ENCODE assay signal across 12 cellular contexts in the genomic region with DNA sequence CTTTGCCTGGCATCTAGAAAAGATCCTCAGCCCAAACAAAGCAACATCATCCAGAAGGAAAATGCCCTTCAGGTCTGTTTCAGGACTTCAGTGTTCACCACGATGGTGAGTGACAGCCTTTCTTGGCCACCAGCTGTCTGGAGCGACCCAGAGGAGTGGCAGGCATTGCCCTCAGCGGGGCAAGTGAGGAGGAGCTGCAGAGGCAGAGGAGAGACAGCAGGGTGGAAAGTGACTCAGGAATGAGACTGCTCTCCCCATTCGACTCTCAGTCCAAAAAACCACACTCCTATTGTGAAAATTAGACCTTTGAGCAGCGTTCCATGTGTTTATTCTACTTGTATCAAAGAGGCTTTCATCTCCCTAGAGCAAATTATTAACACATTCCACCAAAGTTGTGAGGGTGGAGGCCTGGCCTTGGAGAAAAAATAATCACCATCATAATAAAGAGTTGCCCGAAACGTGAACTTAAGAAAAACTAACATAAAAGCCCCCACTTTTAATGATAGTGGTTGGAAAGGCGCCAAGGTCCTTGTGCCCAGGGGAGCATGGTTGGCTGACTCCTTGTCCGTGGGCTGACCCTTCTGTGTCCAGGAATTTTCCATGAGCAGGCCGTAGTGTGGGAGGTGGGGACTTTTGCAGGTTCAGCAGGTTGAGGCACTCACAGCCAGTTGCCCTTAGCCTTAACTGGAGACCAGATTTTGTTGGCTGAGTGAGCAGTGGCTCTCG.
DNase-seq lines count a peak whose midpoint lies in the region; ATAC-seq, FAIRE-seq and TF ChIP-seq lines count a peak whose summit lies in the region.
"Had no signal": no experiment of that assay in that cellular context is flagged by ENCODE, and none has a peak within 500 bp of the region (broad histone marks: within the 10 kb centered on the region; RNA-seq: fewer than 3 reads in every experiment).

No MANE protein-coding gene starts in this region.

- ATAC-seq in GM21619 (IDR thresholded peaks at IDR 0.05; ENCODE audit: unreplicated experiment) = no peak
- ATAC-seq: activated T-helper 17 cell treated with anti-CD3 and anti-CD28 coated beads, Interleukin-2, amount 50 U/mL, for 72 hours had no signal

- TF ChIP-seq CTCF in bronchial epithelial cell (IDR thresholded peaks at IDR 0.05; ENCODE audit: insufficient read depth, low read length, severe bottlenecking) (no peak), liver (IDR thresholded peaks at IDR 0.05; ENCODE audit: low read depth, low read length, missing input control) (peak; percentile 23), tibial artery (IDR thresholded peaks at IDR 0.05) (no peak), colonic mucosa (IDR thresholded peaks at IDR 0.05) (no peak)

- DNase-seq in HuH-7.5 (ENCODE audit: low spot score) (peak; percentile 37), bronchial epithelial cell (ENCODE audit: low read depth) (peak; percentile 9), tibial artery (peak in 1 of 2 donors; percentile 68), DMS79 (lab: John Stamatoyannopoulos, UW) (no peak), colonic mucosa (no peak)
- no peak for DNase-seq in activated naive CD4-positive, alpha-beta T cell treated with anti-CD3 and anti-CD28 coated beads, Interleukin-2, amount 50 U/mL, for 16 hours
- DNase-seq: NCI-H524 treated with DMSO at 0.1 percent for 48 hours; stimulated activated CD4-positive, alpha-beta T cell treated with anti-CD3 and anti-CD28 coated beads, Interleukin-15, amount 100 ng/mL, for 24 hours had no signal

- H3K4me3 ChIP-seq in bronchial epithelial cell (ENCODE audit: low read depth, low read length) (no peak overlapping the region), liver (ENCODE audit: low read depth in 1 of 3, low read length in 3 of 3) (no peak overlapping the region), tibial artery (no peak overlapping the region), colonic mucosa (no peak overlapping the region)

- H3K36me3 ChIP-seq in bronchial epithelial cell (ENCODE audit: control insufficient read depth, insufficient read depth, low read length) = no peaks in the 10 kb centered on the region
- no peaks in the 10 kb centered on the region for H3K36me3 ChIP-seq in liver (ENCODE audit: control insufficient read depth in 4 of 4, insufficient read depth in 3 of 4, low read depth in 1 of 4, low read length in 3 of 4)
- H3K36me3 ChIP-seq in tibial artery = no peaks in the 10 kb centered on the region
- no peaks in the 10 kb centered on the region for H3K36me3 ChIP-seq in colonic mucosa

- peak overlapping the region in 1 of 2 donors; percentile 26 for H3K9ac ChIP-seq in liver (ENCODE audit: low read depth in 1 of 2, low read length in 2 of 2)
- no peak overlapping the region for H3K9ac ChIP-seq in colonic mucosa (ENCODE audit: low read depth in 2 of 2, low read length in 2 of 2)

- peak overlapping the region; percentile 34 to 37 for H3K27ac ChIP-seq in liver (ENCODE audit: low read depth in 1 of 2, low read length in 2 of 2)
- peak overlapping the region; percentile 32 to 38 for H3K27ac ChIP-seq in tibial artery
- no peak overlapping the region for H3K27ac ChIP-seq in colonic mucosa

- H3K4me1 ChIP-seq in liver (ENCODE audit: control insufficient read depth in 4 of 4, insufficient read depth in 4 of 4, low read length in 3 of 4) = peaks cover 0 to 11% (median 7%) of the 10 kb centered on the region in 4 donors
- peaks cover 0 to 42% (median 29%) of the 10 kb centered on the region in 4 donors for H3K4me1 ChIP-seq in tibial artery
- H3K4me1 ChIP-seq in colonic mucosa = no peaks in the 10 kb centered on the region

- FAIRE-seq in bronchial epithelial cell (lab: Jason Lieb, UNC) = no peak
- FAIRE-seq: keratinocyte had no signal

- H3K27me3 ChIP-seq in bronchial epithelial cell (ENCODE audit: control insufficient read depth, insufficient read depth, low read length) (no peaks in the 10 kb centered on the region), liver (ENCODE audit: control insufficient read depth in 4 of 4, insufficient read depth in 4 of 4, low read length in 3 of 4) (no peaks in the 10 kb centered on the region), tibial artery (no peaks in the 10 kb centered on the region), colonic mucosa (no peaks in the 10 kb centered on the region)

- WGBS in liver = 28% methylated on average over 11 of the region's 11 CpGs

- intact Hi-C loops in tibial artery (cut with DNase I; ENCODE audit: low total_unique reads) (no loop called here), colonic mucosa (cut with DNase I) (no loop called here)

- TF ChIP-seq RAD21 in liver (IDR thresholded peaks at IDR 0.05) = peak; percentile 51 to 52

- H3K9me3 ChIP-seq in liver (ENCODE audit: control insufficient read depth in 4 of 4, low read length in 3 of 4) (no peaks in the 10 kb centered on the region), tibial artery (no peaks in the 10 kb centered on the region), colonic mucosa (no peaks in the 10 kb centered on the region)

TF ChIP-seq in liver, 16 proteins besides CTCF, POLR2A, EP300 and RAD21:
- TF ChIP-seq SP1 (IDR thresholded peaks at IDR 0.05) (peak; percentile 95), GABPA (IDR thresholded peaks at IDR 0.05 in 1 of 2, conservative IDR thresholded peaks at IDR 0.05 in 1 of 2) (no peak), HNF4A (conservative IDR thresholded peaks at IDR 0.05) (peak; percentile 94 to 99), EGR1 (IDR thresholded peaks at IDR 0.05; ENCODE audit: low read depth in 2 of 2) (peak; percentile 23 to 73), JUND (IDR thresholded peaks at IDR 0.05) (peak; percentile 83 to 84), NR2F2 (IDR thresholded peaks at IDR 0.05) (peak; percentile 66), YY1 (IDR thresholded peaks at IDR 0.05) (peak; percentile 52), RXRA (IDR thresholded peaks at IDR 0.05) (peak; percentile 71 to 85), FOXA1 (IDR thresholded peaks at IDR 0.05) (no peak), HNF4G (IDR thresholded peaks at IDR 0.05) (peak; percentile 80), TAF1 (conservative IDR thresholded peaks at IDR 0.05) (no peak), FOXA2 (IDR thresholded peaks at IDR 0.05) (peak; percentile 44)
- TF ChIP-seq, protein P1, sequence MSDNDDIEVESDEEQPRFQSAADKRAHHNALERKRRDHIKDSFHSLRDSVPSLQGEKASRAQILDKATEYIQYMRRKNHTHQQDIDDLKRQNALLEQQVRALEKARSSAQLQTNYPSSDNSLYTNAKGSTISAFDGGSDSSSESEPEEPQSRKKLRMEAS (IDR thresholded peaks at IDR 0.05) = no peak
- TF ChIP-seq, protein P2, sequence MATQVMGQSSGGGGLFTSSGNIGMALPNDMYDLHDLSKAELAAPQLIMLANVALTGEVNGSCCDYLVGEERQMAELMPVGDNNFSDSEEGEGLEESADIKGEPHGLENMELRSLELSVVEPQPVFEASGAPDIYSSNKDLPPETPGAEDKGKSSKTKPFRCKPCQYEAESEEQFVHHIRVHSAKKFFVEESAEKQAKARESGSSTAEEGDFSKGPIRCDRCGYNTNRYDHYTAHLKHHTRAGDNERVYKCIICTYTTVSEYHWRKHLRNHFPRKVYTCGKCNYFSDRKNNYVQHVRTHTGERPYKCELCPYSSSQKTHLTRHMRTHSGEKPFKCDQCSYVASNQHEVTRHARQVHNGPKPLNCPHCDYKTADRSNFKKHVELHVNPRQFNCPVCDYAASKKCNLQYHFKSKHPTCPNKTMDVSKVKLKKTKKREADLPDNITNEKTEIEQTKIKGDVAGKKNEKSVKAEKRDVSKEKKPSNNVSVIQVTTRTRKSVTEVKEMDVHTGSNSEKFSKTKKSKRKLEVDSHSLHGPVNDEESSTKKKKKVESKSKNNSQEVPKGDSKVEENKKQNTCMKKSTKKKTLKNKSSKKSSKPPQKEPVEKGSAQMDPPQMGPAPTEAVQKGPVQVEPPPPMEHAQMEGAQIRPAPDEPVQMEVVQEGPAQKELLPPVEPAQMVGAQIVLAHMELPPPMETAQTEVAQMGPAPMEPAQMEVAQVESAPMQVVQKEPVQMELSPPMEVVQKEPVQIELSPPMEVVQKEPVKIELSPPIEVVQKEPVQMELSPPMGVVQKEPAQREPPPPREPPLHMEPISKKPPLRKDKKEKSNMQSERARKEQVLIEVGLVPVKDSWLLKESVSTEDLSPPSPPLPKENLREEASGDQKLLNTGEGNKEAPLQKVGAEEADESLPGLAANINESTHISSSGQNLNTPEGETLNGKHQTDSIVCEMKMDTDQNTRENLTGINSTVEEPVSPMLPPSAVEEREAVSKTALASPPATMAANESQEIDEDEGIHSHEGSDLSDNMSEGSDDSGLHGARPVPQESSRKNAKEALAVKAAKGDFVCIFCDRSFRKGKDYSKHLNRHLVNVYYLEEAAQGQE (IDR thresholded peaks at IDR 0.05) = peak; percentile 69
- TF ChIP-seq, protein P3, sequence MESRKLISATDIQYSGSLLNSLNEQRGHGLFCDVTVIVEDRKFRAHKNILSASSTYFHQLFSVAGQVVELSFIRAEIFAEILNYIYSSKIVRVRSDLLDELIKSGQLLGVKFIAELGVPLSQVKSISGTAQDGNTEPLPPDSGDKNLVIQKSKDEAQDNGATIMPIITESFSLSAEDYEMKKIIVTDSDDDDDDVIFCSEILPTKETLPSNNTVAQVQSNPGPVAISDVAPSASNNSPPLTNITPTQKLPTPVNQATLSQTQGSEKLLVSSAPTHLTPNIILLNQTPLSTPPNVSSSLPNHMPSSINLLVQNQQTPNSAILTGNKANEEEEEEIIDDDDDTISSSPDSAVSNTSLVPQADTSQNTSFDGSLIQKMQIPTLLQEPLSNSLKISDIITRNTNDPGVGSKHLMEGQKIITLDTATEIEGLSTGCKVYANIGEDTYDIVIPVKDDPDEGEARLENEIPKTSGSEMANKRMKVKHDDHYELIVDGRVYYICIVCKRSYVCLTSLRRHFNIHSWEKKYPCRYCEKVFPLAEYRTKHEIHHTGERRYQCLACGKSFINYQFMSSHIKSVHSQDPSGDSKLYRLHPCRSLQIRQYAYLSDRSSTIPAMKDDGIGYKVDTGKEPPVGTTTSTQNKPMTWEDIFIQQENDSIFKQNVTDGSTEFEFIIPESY (IDR thresholded peaks at IDR 0.05) = no peak
- TF ChIP-seq, protein P4, sequence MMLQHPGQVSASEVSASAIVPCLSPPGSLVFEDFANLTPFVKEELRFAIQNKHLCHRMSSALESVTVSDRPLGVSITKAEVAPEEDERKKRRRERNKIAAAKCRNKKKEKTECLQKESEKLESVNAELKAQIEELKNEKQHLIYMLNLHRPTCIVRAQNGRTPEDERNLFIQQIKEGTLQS (IDR thresholded peaks at IDR 0.05) = peak; percentile 48

Comparison
In these comparisons a context has a peak if more than half of its experiments do, and no peak if none do; other contexts are left out.
1. DNase-seq: peak in HuH-7.5 (single experiment) and bronchial epithelial cell (single experiment); none in DMS79 (single experiment), activated naive CD4-positive, alpha-beta T cell treated with anti-CD3 and anti-CD28 coated beads, Interleukin-2, amount 50 U/mL, for 16 hours (single experiment) and colonic mucosa (single experiment).